In genomic region chr12:40769846-40770245, GRCh38 we compare ENCODE assay signal across 15 cellular contexts.
DNase-seq lines count a peak whose midpoint lies in the region; ATAC-seq lines count a peak whose summit lies in the region.
"Had no signal": no experiment of that assay in that cellular context is flagged by ENCODE, and none has a peak within 500 bp of the region (broad histone marks: within the 10 kb centered on the region; RNA-seq: fewer than 3 reads in every experiment).

No MANE protein-coding gene starts in this region.

- DNase-seq in NCI-H69 (lab: John Stamatoyannopoulos, UW), result peak; percentile 18
- DNase-seq in renal cortical epithelial cell (ENCODE audit: low read depth), result peak; percentile 42
- no peak for DNase-seq in ACHN
- no peak for DNase-seq in activated T-helper 1 cell treated with anti-CD3 and anti-CD28 coated beads, Interleukin-12 subunit alpha, Interleukin-12 subunit beta, Interleukin-2, Interleukin-4 antibody, amounts not matched to agents 30 ng/mL and 10 ng/mL and 1 ng/mL, durations not matched to agents 14 hours and 24 hours and 36 hours (ENCODE audit: low spot score)
- no peak for DNase-seq in Ammon's horn (ENCODE audit: low spot score)
- DNase-seq: CD8-positive, alpha-beta T cell; COR-L47; DMS153; DMS79 treated with DMSO at 0.1 percent for 48 hours; EL; HCEC 1CT; Karpas-422 had no signal

- intact Hi-C loops in activated T-helper 1 cell treated with anti-CD3 and anti-CD28 coated beads, Interleukin-12 subunit alpha, Interleukin-12 subunit beta, Interleukin-2, Interleukin-4 antibody, amounts not matched to agents 30 ng/mL and 10 ng/mL and 1 ng/mL, durations not matched to agents 14 hours and 24 hours and 36 hours (cut with micrococcal nuclease), result no loop called here

- H3K27me3 Mint-ChIP-seq in activated T-helper 1 cell treated with anti-CD3 and anti-CD28 coated beads, Interleukin-12 subunit alpha, Interleukin-12 subunit beta, Interleukin-2, Interleukin-4 antibody, amounts not matched to agents 30 ng/mL and 10 ng/mL and 1 ng/mL, durations not matched to agents 14 hours and 24 hours and 36 hours (ENCODE audit: insufficient read depth), result no peaks in the 10 kb centered on the region

- H3K9me3 Mint-ChIP-seq in activated T-helper 1 cell treated with anti-CD3 and anti-CD28 coated beads, Interleukin-12 subunit alpha, Interleukin-12 subunit beta, Interleukin-2, Interleukin-4 antibody, amounts not matched to agents 30 ng/mL and 10 ng/mL and 1 ng/mL, durations not matched to agents 14 hours and 24 hours and 36 hours, result no peaks in the 10 kb centered on the region

- H3K4me3 Mint-ChIP-seq in activated T-helper 1 cell treated with anti-CD3 and anti-CD28 coated beads, Interleukin-12 subunit alpha, Interleukin-12 subunit beta, Interleukin-2, Interleukin-4 antibody, amounts not matched to agents 30 ng/mL and 10 ng/mL and 1 ng/mL, durations not matched to agents 14 hours and 24 hours and 36 hours, result no peak overlapping the region
- H3K4me3 Mint-ChIP-seq: CD14-positive monocyte; CD8-positive, alpha-beta T cell had no signal

- in situ Hi-C loops in ACHN (cut with HindIII; ENCODE audit: low pct_ligation_motif_present, low pct_unique_long_range_greater_than_20kb, low sequenced_read_pairs), result no loop called here

- peak; percentile 32 for ATAC-seq in GM18519 (IDR thresholded peaks at IDR 0.05; ENCODE audit: low FRiP score, unreplicated experiment)
- ATAC-seq in HG03280 (IDR thresholded peaks at IDR 0.05; ENCODE audit: unreplicated experiment), result peak; percentile 55
- ATAC-seq: CD8-positive, alpha-beta T cell had no signal

- no peaks in the 10 kb centered on the region for H3K4me1 Mint-ChIP-seq in activated T-helper 1 cell treated with anti-CD3 and anti-CD28 coated beads, Interleukin-12 subunit alpha, Interleukin-12 subunit beta, Interleukin-2, Interleukin-4 antibody, amounts not matched to agents 30 ng/mL and 10 ng/mL and 1 ng/mL, durations not matched to agents 14 hours and 24 hours and 36 hours (ENCODE audit: low read depth)
- H3K4me1 Mint-ChIP-seq: CD14-positive monocyte had no signal

- H3K36me3 Mint-ChIP-seq in activated T-helper 1 cell treated with anti-CD3 and anti-CD28 coated beads, Interleukin-12 subunit alpha, Interleukin-12 subunit beta, Interleukin-2, Interleukin-4 antibody, amounts not matched to agents 30 ng/mL and 10 ng/mL and 1 ng/mL, durations not matched to agents 14 hours and 24 hours and 36 hours (ENCODE audit: low read depth), result no peaks in the 10 kb centered on the region
- H3K36me3 Mint-ChIP-seq: CD14-positive monocyte; CD8-positive, alpha-beta T cell had no signal

- no peak overlapping the region for H3K27ac Mint-ChIP-seq in activated T-helper 1 cell treated with anti-CD3 and anti-CD28 coated beads, Interleukin-12 subunit alpha, Interleukin-12 subunit beta, Interleukin-2, Interleukin-4 antibody, amounts not matched to agents 30 ng/mL and 10 ng/mL and 1 ng/mL, durations not matched to agents 14 hours and 24 hours and 36 hours
- H3K27ac Mint-ChIP-seq: CD14-positive monocyte; CD8-positive, alpha-beta T cell had no signal

Comparison
In these comparisons a context has a peak if more than half of its experiments do, and no peak if none do; other contexts are left out.
1. DNase-seq: peak in NCI-H69 (single experiment) and renal cortical epithelial cell (single experiment); none in ACHN (single experiment), activated T-helper 1 cell treated with anti-CD3 and anti-CD28 coated beads, Interleukin-12 subunit alpha, Interleukin-12 subunit beta, Interleukin-2, Interleukin-4 antibody, amounts not matched to agents 30 ng/mL and 10 ng/mL and 1 ng/mL, durations not matched to agents 14 hours and 24 hours and 36 hours (single experiment) and Ammon's horn (single experiment).